Comparison of ENCODE assay signal across 9 cellular contexts in the genomic region with DNA sequence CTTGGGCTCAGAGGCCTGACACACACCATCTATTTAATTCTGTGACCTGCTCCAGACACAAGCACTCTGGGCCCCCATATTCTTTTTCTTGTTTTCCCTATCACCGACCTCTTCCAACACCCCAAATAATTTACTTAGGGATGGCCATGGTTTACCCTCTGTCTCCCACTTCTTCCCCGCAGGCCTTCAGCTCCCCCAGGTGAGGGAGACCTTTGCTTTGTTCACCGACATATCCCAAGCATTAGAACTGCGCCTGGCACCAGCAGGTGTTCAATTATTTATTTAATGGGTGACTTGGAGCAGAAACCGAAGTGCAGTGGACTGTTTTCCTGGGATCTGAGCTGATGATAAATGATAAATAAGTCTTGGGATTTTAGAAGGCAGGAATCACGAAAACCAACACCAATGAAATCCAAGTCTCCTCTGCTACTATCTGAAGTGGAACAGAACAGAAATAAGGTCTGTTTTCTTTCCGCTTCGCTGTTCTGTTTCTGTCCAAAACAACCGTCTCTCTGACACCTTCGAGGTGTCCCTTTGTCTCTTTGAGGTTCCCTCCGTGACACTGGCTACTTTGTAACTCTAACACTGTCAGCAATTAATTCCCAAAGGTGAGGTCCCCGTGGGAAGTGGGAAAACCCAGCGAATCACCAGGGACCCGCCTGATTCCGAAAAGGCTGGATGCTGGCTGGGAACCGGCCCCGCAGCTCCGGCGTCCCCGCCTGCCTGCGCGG. TPM values are rescaled to one million over a fixed set of nuclear protein-coding genes. Genes with fewer than 3 reads are reported as not detected.
DNase-seq lines count a peak whose midpoint lies in the region; ATAC-seq, FAIRE-seq and TF ChIP-seq lines count a peak whose summit lies in the region.
"Had no signal": no experiment of that assay in that cellular context is flagged by ENCODE, and none has a peak within 500 bp of the region (broad histone marks: within the 10 kb centered on the region; RNA-seq: fewer than 3 reads in every experiment).

No MANE protein-coding gene starts in this region.

- H4K8ac ChIP-seq in neuronal stem cell (ENCODE audit: low read depth, low read length): no peak overlapping the region

- no peak overlapping the region for H2BK12ac ChIP-seq in neuronal stem cell (ENCODE audit: low read length)

- FAIRE-seq in GM12892 (lab: Jason Lieb, UNC): no peak
- FAIRE-seq: K562 had no signal

- no peak for TF ChIP-seq POLR2A in GM12892 (IDR thresholded peaks at IDR 0.05; ENCODE audit: low read depth, low read length)

- H3K14ac ChIP-seq in neuronal stem cell (ENCODE audit: low read length): no peak overlapping the region

- H2BK120ac ChIP-seq in neuronal stem cell (ENCODE audit: low read depth, low read length): no peak overlapping the region

- CTCF ChIA-PET in BJ (lab: Yijun Ruan, JAX): interaction anchor here (1.1 kb wide), 1 partner anchor 29 kb away, joined by 3 read pairs; no protein-coding TSS in a partner anchor

- H3K4me1 ChIP-seq in neuronal stem cell (ENCODE audit: control insufficient read depth in 2 of 2, insufficient read depth in 1 of 2, low read depth in 1 of 2, low read length in 2 of 2): peaks cover 4 to 15% of the 10 kb centered on the region in 2 donors

- peak overlapping the region; percentile 93 for H2BK15ac ChIP-seq in neuronal stem cell (ENCODE audit: low read length)

- no peaks in the 10 kb centered on the region for H3K9me3 ChIP-seq in neuronal stem cell (replicated peaks in 1 of 2; ENCODE audit: control insufficient read depth in 2 of 2, insufficient read depth in 1 of 2, low read depth in 1 of 2, low read length in 2 of 2)

- H3K27ac ChIP-seq in neuronal stem cell (replicated peaks; ENCODE audit: low read length): peak overlapping the region; percentile 68

- no peak overlapping the region for H3K4ac ChIP-seq in neuronal stem cell (ENCODE audit: low read length)

- POLR2A ChIA-PET in BJ (lab: Charles Lee): interaction anchor here (1.6 kb wide), 1 partner anchor 19 kb away, joined by 4 read pairs; no protein-coding TSS in a partner anchor

- H2AFZ ChIP-seq in neuronal stem cell (ENCODE audit: low read length): peak overlapping the region; percentile 96

- TF ChIP-seq CTCF in BJ (IDR thresholded peaks at IDR 0.05; ENCODE audit: insufficient read depth, low read depth, low read length) (no peak), epithelial cell of esophagus (IDR thresholded peaks at IDR 0.05; ENCODE audit: insufficient read depth, low read depth, low read length, missing control alignments) (no peak)

- peak overlapping the region; percentile 40 for H2BK5ac ChIP-seq in neuronal stem cell (ENCODE audit: low read length)

- no peak for ATAC-seq in GM21423 (IDR thresholded peaks at IDR 0.05; ENCODE audit: unreplicated experiment)
- ATAC-seq in GM18867 (IDR thresholded peaks at IDR 0.05; ENCODE audit: unreplicated experiment): no peak
- no peak for ATAC-seq in HG02973 (IDR thresholded peaks at IDR 0.05; ENCODE audit: unreplicated experiment)
- ATAC-seq: K562 had no signal

- peak overlapping the region; percentile 86 for H2AK5ac ChIP-seq in neuronal stem cell (ENCODE audit: low read depth, low read length)

- DNase-seq in BJ (ENCODE audit: low read depth) (no peak), NCI-H345 treated with DMSO at 0.1 percent for 48 hours (lab: John Stamatoyannopoulos, UW; ENCODE audit: unreplicated experiment) (peak; percentile 48), epithelial cell of esophagus (ENCODE audit: low read depth) (no peak), neuronal stem cell (ENCODE audit: low spot score) (no peak), GM12892 (ENCODE audit: insufficient read length) (no peak)

- H3K27me3 ChIP-seq in BJ (ENCODE audit: control insufficient read depth, insufficient read depth, low read length) (no peaks in the 10 kb centered on the region), neuronal stem cell (ENCODE audit: control insufficient read depth in 3 of 3, insufficient read depth in 3 of 3, low read depth in 1 of 3, low read length in 3 of 3) (no peaks in the 10 kb centered on the region)

- H3K4me3 ChIP-seq in BJ (ENCODE audit: low read depth, low read length): peak overlapping the region; percentile 71
- peak overlapping the region; percentile 89 for H3K4me3 ChIP-seq in epithelial cell of esophagus (ENCODE audit: low read length)
- H3K4me3 ChIP-seq in neuronal stem cell (ENCODE audit: low read length in 2 of 2): peak overlapping the region; percentile 84 to 87
- H3K4me3 ChIP-seq: K562 had no signal

- H3K9ac ChIP-seq in neuronal stem cell (ENCODE audit: low read depth, low read length, poor library complexity): peak overlapping the region; percentile 64

- peak overlapping the region; percentile 90 for H3K4me2 ChIP-seq in neuronal stem cell (ENCODE audit: insufficient read depth, low read length, poor library complexity, severe bottlenecking)

- H3K23ac ChIP-seq in neuronal stem cell (ENCODE audit: low read depth, low read length, poor library complexity): peak overlapping the region; percentile 73

- H3K79me1 ChIP-seq in neuronal stem cell (ENCODE audit: low read depth, low read length): no peaks in the 10 kb centered on the region

- H3K18ac ChIP-seq in neuronal stem cell (ENCODE audit: low read length): peak overlapping the region; percentile 81

- H4K91ac ChIP-seq in neuronal stem cell (ENCODE audit: low read depth, low read length, poor library complexity): no peak overlapping the region

- no CpG with 5 or more reads among the region's 22 CpGs for WGBS in neuronal stem cell (ENCODE audit: extremely low coverage in 2 of 2, insufficient read length in 2 of 2, insufficient replicate concordance in 1 of 2), 2 donors

- H3K36me3 ChIP-seq in BJ (ENCODE audit: control insufficient read depth, insufficient read depth, low read length): no peaks in the 10 kb centered on the region
- no peaks in the 10 kb centered on the region for H3K36me3 ChIP-seq in neuronal stem cell (replicated peaks in 1 of 2; ENCODE audit: control insufficient read depth in 2 of 2, insufficient read depth in 2 of 2, low read length in 2 of 2)

RNA-seq across cellular contexts. Expression of a gene that starts 1.1 kb away (rescaled TPM):
- 25.2 and 29.4 TPM in 2 replicates for polyA plus RNA-seq in BJ (2011; rRNA removed)
- 53.3 and 69.2 TPM in 2 replicates for polyA minus RNA-seq in BJ (2011; rRNA and poly(A)+ RNA removed)
- 5.9 TPM for polyA plus RNA-seq in neuronal stem cell (2013, experiment 1 of 2)
- polyA plus RNA-seq in neuronal stem cell (2013, experiment 2 of 2): 5.0 TPM
- not detected for polyA plus RNA-seq in GM12892 (2012; ENCODE audit: missing spikeins)
- polyA plus RNA-seq: K562 had no signal
